Comparison of ENCODE assay signal across 8 cellular contexts in the genomic region with DNA sequence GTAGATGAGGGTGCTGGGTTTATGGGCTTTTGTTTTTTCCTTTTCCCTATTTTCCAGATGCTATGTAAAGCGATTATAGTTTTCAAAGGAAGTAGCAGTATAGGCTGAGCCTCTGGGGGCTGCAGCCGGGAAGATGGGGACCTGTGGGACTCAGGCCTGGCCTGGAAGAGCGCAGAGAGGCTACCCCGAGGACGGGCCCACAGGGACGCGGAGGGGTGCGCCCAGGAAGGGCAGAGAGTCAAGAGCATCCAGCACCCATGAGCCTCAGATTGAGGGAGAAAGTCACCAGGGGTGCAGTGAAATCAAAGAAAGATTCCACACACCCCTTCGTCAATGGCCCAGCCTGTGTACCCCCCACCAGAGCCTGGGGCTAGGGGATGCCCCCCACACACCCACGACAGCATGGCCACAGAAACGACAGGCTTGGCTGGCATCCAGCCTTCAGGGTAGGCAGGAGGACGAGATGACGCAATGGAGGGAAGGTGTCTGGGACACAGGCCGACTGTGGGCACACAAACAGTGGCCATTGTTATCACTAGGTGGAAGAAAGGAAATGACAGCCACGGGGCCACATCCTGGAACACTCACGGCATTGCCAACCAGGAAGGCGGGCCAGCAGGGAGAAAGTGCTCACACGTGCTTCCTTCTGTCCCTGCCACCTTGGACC. TPM values are rescaled to one million over a fixed set of nuclear protein-coding genes. Genes with fewer than 3 reads are reported as not detected.
A peak's percentile ranks its signal among the peaks of the same experiment; 100 is the strongest.
DNase-seq lines count a peak whose midpoint lies in the region; ATAC-seq, FAIRE-seq and TF ChIP-seq lines count a peak whose summit lies in the region.

No MANE protein-coding gene starts in this region.

- no peak for TF ChIP-seq EP300 in H1 (IDR thresholded peaks at IDR 0.05; ENCODE audit: borderline replicate concordance in 1 of 2, low read depth in 2 of 2, low read length in 2 of 2)

- no peak overlapping the region for H3K18ac ChIP-seq in H1 (ENCODE audit: extremely low read depth, low read length)

- H3K56ac ChIP-seq in H1 (replicated peaks; ENCODE audit: insufficient read length, low read depth, low read length) = no peak overlapping the region

- no peak overlapping the region for H4K5ac ChIP-seq in H1 (ENCODE audit: insufficient read length, low read depth, low read length)

- H3K23me2 ChIP-seq in H1 (ENCODE audit: low read depth, low read length) = no peaks in the 10 kb centered on the region

- no peak overlapping the region for H2BK15ac ChIP-seq in H1 (ENCODE audit: low read length)

- H3K23ac ChIP-seq in H1 (ENCODE audit: insufficient read length) = no peak overlapping the region

- DNase-seq in COR-L47 (lab: John Stamatoyannopoulos, UW) = peak; percentile 65
- peak; percentile 37 for DNase-seq in T-helper 9 cell
- DNase-seq in H1 (ENCODE audit: low read depth in 1 of 2, low spot score in 2 of 2) = no peak
- peak; percentile 85 for DNase-seq in posterior vena cava (ENCODE audit: low spot score)
- no peak for DNase-seq in stimulated activated naive CD4-positive, alpha-beta T cell (lab: John Stamatoyannopoulos, UW)

- no peaks in the 10 kb centered on the region for H3K9me3 ChIP-seq in H1 (ENCODE audit: insufficient read depth in 2 of 2, low read depth in 1 of 2, low read length in 1 of 2)

- POLR2A ChIA-PET in H1 (lab: Charles Lee; ENCODE audit: partially characterized antibody) = interaction anchor here (1.2 kb wide), 1 partner anchor 11 kb away, joined by 3 read pairs; no protein-coding TSS in a partner anchor

- no peak overlapping the region for H3K9ac ChIP-seq in H1 (replicated peaks in 1 of 4; ENCODE audit: extremely low read depth in 1 of 4, low read depth in 3 of 4, low read length in 3 of 4)

- H2BK5ac ChIP-seq in H1 (ENCODE audit: low read depth, low read length) = no peak overlapping the region

- H4K8ac ChIP-seq in H1 (ENCODE audit: extremely low read depth, insufficient read depth, low read length) = peak overlapping the region; percentile 73

- H3K79me1 ChIP-seq in H1 (ENCODE audit: low read depth, low read length) = no peaks in the 10 kb centered on the region

- no peak overlapping the region for H2AK5ac ChIP-seq in H1 (ENCODE audit: low read depth, low read length)

- no peak for ATAC-seq in GM19351 (IDR thresholded peaks at IDR 0.05; ENCODE audit: unreplicated experiment)
- no peak for ATAC-seq in GM21390 (IDR thresholded peaks at IDR 0.05; ENCODE audit: unreplicated experiment)
- ATAC-seq in GM18520 (IDR thresholded peaks at IDR 0.05; ENCODE audit: unreplicated experiment) = no peak

- H3K27me3 ChIP-seq in H1 (replicated peaks in 1 of 4; ENCODE audit: control insufficient read depth in 3 of 4, extremely low read depth in 1 of 4, insufficient read depth in 3 of 4, low read length in 3 of 4) = no peaks in the 10 kb centered on the region

- no peak overlapping the region for H2BK120ac ChIP-seq in H1 (replicated peaks; ENCODE audit: low read depth, low read length)

- TF ChIP-seq POLR2A in H1 (IDR thresholded peaks at IDR 0.05; ENCODE audit: control extremely low read depth in 1 of 2, low read depth in 2 of 2, low read length in 2 of 2) = no peak

- no peaks in the 10 kb centered on the region for H4K20me1 ChIP-seq in H1 (replicated peaks in 1 of 2; ENCODE audit: control insufficient read depth in 1 of 2, insufficient read depth in 2 of 2, low read length in 2 of 2)

- H2BK20ac ChIP-seq in H1 (ENCODE audit: low read length) = no peak overlapping the region

- H3K4ac ChIP-seq in H1 (replicated peaks; ENCODE audit: insufficient read length, low read depth, low read length) = no peak overlapping the region

- no peaks in the 10 kb centered on the region for H3K36me3 ChIP-seq in H1 (ENCODE audit: control insufficient read depth in 2 of 4, insufficient read depth in 4 of 4, low read length in 3 of 4)

- no peak overlapping the region for H3K14ac ChIP-seq in H1 (ENCODE audit: insufficient read length)

- H3K79me2 ChIP-seq in H1 (ENCODE audit: control insufficient read depth in 1 of 2, insufficient read depth in 2 of 2, low read length in 2 of 2) = no peaks in the 10 kb centered on the region

- H2AFZ ChIP-seq in H1 (ENCODE audit: low read length) = no peak overlapping the region

- no peak for FAIRE-seq in H1 (lab: Jason Lieb, UNC)

- no peak overlapping the region for H4K91ac ChIP-seq in H1 (replicated peaks; ENCODE audit: insufficient read length, low read length)

- H3K4me1 ChIP-seq in H1 (replicated peaks in 1 of 4; ENCODE audit: control insufficient read depth in 3 of 4, insufficient read depth in 4 of 4, low read length in 3 of 4) = peaks cover 0 to 4% (median 2%) of the 10 kb centered on the region in 4 experiments; a peak in 3 of 7 replicates

- H3K4me2 ChIP-seq in H1 (ENCODE audit: insufficient read depth in 1 of 2, low read depth in 2 of 2, low read length in 2 of 2) = no peak overlapping the region

- 77% methylated on average over 17 of the region's 18 CpGs; no CpG with 5 or more reads in 1 of the 2 experiments for WGBS in H1 (ENCODE audit: extremely low coverage in 1 of 2, insufficient coverage in 1 of 2, insufficient read length in 1 of 2, insufficient replicate concordance in 2 of 2, low coverage in 1 of 2, low lambda C conversion rate in 2 of 2, missing lambda C conversion rate in 1 of 2), 2 experiments

- CTCF ChIA-PET in H1 (lab: Charles Lee; ENCODE audit: partially characterized antibody) = interaction anchor here (0.8 to 1.2 kb wide), 3 partner anchors 22 to 72 kb away, joined by 3 to 4 read pairs (median 4); no protein-coding TSS in a partner anchor

- TF ChIP-seq RAD21 in H1 (IDR thresholded peaks at IDR 0.05 in 1 of 2, conservative IDR thresholded peaks at IDR 0.05 in 1 of 2; ENCODE audit: low read depth in 2 of 2, low read length in 2 of 2) = no peak

- no peak overlapping the region for H3K4me3 ChIP-seq in H1 (ENCODE audit: extremely low read depth in 1 of 4, insufficient read depth in 2 of 4, low read depth in 3 of 4, low read length in 4 of 4)

- peak overlapping the region; percentile 0; the same call in 1 of the 2 replicates for H2BK12ac ChIP-seq in H1 (ENCODE audit: low read depth, low read length)

- no peak for TF ChIP-seq CTCF in H1 (IDR thresholded peaks at IDR 0.05; ENCODE audit: control extremely low read depth in 1 of 3, insufficient read depth in 1 of 3, low read depth in 1 of 3, low read length in 3 of 3)

- intact Hi-C loops in posterior vena cava (cut with DNase I) = no loop called here

- no peak overlapping the region for H3K27ac ChIP-seq in H1 (ENCODE audit: low read depth, low read length)

TF ChIP-seq in H1, 55 proteins besides CTCF, POLR2A, EP300 and RAD21 (continues in another document):
- TF ChIP-seq KDM5A (IDR thresholded peaks at IDR 0.05; ENCODE audit: low read length) (no peak), CEBPB (IDR thresholded peaks at IDR 0.05; ENCODE audit: low read depth, low read length) (peak; percentile 56; the same call in 1 of the 2 replicates), BCL11A (IDR thresholded peaks at IDR 0.05; ENCODE audit: low read depth in 2 of 2, low read length in 2 of 2) (no peak), EGR1 (IDR thresholded peaks at IDR 0.05; ENCODE audit: borderline replicate concordance, low read depth, low read length) (no peak)
- TF ChIP-seq, protein P1, sequence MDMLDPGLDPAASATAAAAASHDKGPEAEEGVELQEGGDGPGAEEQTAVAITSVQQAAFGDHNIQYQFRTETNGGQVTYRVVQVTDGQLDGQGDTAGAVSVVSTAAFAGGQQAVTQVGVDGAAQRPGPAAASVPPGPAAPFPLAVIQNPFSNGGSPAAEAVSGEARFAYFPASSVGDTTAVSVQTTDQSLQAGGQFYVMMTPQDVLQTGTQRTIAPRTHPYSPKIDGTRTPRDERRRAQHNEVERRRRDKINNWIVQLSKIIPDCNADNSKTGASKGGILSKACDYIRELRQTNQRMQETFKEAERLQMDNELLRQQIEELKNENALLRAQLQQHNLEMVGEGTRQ (IDR thresholded peaks at IDR 0.05; ENCODE audit: low read length) = no peak

RNA-seq across cellular contexts. Expression of gene PLA2G6, which starts 9.0 kb away (rescaled TPM):
- total RNA-seq in H1 (2021; fragmentation: NEBNext Ultra II Directional; extraction: Animal tissue kit (Norgen Biotek cat#: 25700)) = 13.2 and 14.2 TPM in 2 replicates
- polyA plus RNA-seq in H1 (2011; rRNA removed) = 21.0 and 36.0 TPM in 2 replicates
- 22.6 TPM for polyA plus RNA-seq in H1 (2011; cell fraction: cytosol; rRNA removed)
- polyA plus RNA-seq in H1 (2011; cell fraction: nucleus; rRNA removed) = 133 TPM
- polyA plus RNA-seq in H1 (2012, experiment 1 of 2) = 12.9 to 21.4 TPM (median 16.6 TPM) in 4 replicates
- polyA plus RNA-seq in H1 (2012, experiment 2 of 2) = 9.4 TPM
- polyA plus RNA-seq in H1 (2013, experiment 1 of 2) = 8.7 TPM
- polyA plus RNA-seq in H1 (2013, experiment 2 of 2) = 7.3 TPM
- 43.1 and 49.8 TPM in 2 replicates for polyA minus RNA-seq in H1 (2011; rRNA and poly(A)+ RNA removed)
- 21.7 TPM for polyA minus RNA-seq in H1 (2011; cell fraction: cytosol; rRNA and poly(A)+ RNA removed)
- polyA minus RNA-seq in H1 (2011; cell fraction: nucleus; rRNA and poly(A)+ RNA removed) = 103 TPM
- 10 to 100 TPM; 13.7 to 14.3 TPM for total RNA-seq in posterior vena cava

RNA-seq across cellular contexts. Expression of gene MAFF, which starts 29.2 kb away (rescaled TPM):
- total RNA-seq in H1 (2021; fragmentation: NEBNext Ultra II Directional; extraction: Animal tissue kit (Norgen Biotek cat#: 25700)) = 6.2 and 6.3 TPM in 2 replicates
- polyA plus RNA-seq in H1 (2011; rRNA removed) = 1.5 and 2.4 TPM in 2 replicates
- 2.9 TPM for polyA plus RNA-seq in H1 (2011; cell fraction: cytosol; rRNA removed)
- polyA plus RNA-seq in H1 (2011; cell fraction: nucleus; rRNA removed) = 2.1 TPM
- polyA plus RNA-seq in H1 (2012, experiment 1 of 2) = 3.3 to 4.4 TPM (median 4.0 TPM) in 4 replicates
- 4.4 TPM for polyA plus RNA-seq in H1 (2012, experiment 2 of 2)
- polyA plus RNA-seq in H1 (2013, experiment 1 of 2) = 4.0 TPM
- polyA plus RNA-seq in H1 (2013, experiment 2 of 2) = 4.0 TPM
- polyA minus RNA-seq in H1 (2011; rRNA and poly(A)+ RNA removed) = 1.0 and 1.3 TPM in 2 replicates
- 3.1 TPM for polyA minus RNA-seq in H1 (2011; cell fraction: cytosol; rRNA and poly(A)+ RNA removed)
- 4.4 TPM for polyA minus RNA-seq in H1 (2011; cell fraction: nucleus; rRNA and poly(A)+ RNA removed)
- 10 to 100 TPM; 22.1 to 72.7 TPM for total RNA-seq in posterior vena cava

Comparison
In these comparisons a context has a peak if more than half of its experiments do, and no peak if none do; other contexts are left out.
1. DNase-seq: peak in COR-L47 (single experiment), T-helper 9 cell (single experiment) and posterior vena cava (single experiment); none in H1 (0 of 2) and stimulated activated naive CD4-positive, alpha-beta T cell (0 of 6).